2 cellular contexts compared by ENCODE assay signal in the genomic region with DNA sequence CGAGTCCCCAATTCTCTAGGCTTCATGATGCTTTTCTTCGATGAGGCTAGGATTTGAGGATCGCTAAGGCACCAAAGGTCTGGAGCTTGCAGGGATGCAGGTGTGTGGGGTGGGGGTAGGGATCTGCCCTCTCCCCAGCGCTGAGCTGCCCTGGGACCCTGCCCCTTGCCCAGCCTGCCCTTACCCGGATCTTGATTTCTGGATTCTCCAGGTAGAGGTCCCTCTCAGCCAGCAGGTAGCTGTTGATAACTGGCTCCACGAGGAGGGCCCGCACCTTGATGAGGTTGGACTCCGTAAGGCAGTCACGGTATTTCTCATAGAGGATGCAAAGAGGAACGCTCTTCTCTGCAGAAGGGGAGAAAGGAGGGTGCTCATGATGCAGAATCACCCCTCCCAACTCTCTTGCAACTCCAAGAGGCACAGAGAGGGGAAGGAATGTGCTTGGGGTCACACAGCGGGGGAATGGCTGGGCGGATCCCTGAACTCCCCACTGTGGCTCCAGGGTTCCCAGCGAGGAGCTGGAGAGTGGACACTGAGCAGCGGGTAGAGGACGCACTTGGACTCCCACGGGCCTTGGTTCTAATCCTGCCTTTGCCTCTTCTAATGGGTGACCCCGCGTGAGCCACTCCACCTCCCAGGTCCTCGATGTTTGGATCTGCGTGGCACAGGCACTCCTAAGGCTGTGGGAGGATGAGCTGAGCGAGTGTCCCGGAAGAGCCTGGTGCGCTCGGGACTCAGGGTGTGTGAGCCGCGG.
TF ChIP-seq lines count a peak whose summit lies in the region.

No MANE protein-coding gene starts in this region.

TF ChIP-seq in IMR-90, 13 proteins besides CTCF, POLR2A, EP300 and RAD21:
- no peak for TF ChIP-seq MAFK (IDR thresholded peaks at IDR 0.05; ENCODE audit: low read depth, low read length)
- TF ChIP-seq, protein P1, sequence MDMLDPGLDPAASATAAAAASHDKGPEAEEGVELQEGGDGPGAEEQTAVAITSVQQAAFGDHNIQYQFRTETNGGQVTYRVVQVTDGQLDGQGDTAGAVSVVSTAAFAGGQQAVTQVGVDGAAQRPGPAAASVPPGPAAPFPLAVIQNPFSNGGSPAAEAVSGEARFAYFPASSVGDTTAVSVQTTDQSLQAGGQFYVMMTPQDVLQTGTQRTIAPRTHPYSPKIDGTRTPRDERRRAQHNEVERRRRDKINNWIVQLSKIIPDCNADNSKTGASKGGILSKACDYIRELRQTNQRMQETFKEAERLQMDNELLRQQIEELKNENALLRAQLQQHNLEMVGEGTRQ (IDR thresholded peaks at IDR 0.05; ENCODE audit: low read depth, low read length), result no peak
- TF ChIP-seq, protein P2, sequence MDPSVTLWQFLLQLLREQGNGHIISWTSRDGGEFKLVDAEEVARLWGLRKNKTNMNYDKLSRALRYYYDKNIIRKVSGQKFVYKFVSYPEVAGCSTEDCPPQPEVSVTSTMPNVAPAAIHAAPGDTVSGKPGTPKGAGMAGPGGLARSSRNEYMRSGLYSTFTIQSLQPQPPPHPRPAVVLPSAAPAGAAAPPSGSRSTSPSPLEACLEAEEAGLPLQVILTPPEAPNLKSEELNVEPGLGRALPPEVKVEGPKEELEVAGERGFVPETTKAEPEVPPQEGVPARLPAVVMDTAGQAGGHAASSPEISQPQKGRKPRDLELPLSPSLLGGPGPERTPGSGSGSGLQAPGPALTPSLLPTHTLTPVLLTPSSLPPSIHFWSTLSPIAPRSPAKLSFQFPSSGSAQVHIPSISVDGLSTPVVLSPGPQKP (IDR thresholded peaks at IDR 0.05; ENCODE audit: borderline replicate concordance, low read depth, low read length), result no peak

TF ChIP-seq in HepG2, 621 proteins besides CTCF, POLR2A, EP300 and RAD21:
- TF ChIP-seq, protein P3, sequence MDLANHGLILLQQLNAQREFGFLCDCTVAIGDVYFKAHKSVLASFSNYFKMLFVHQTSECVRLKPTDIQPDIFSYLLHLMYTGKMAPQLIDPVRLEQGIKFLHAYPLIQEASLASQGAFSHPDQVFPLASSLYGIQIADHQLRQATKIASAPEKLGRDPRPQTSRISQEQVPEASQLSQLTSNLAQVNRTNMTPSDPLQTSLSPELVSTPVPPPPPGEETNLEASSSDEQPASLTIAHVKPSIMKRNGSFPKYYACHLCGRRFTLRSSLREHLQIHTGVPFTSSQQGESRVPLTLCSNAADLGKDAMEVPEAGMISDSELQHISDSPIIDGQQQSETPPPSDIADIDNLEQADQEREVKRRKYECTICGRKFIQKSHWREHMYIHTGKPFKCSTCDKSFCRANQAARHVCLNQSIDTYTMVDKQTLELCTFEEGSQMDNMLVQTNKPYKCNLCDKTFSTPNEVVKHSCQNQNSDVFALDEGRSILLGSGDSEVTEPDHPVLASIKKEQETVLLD (CRISPR knock-in tag; IDR thresholded peaks at IDR 0.05; ENCODE audit: low read depth), result 0 out of 2 replicates have a peak, but pooled peaks have one; percentile 0
- TF ChIP-seq NCOA1 (CRISPR knock-in tag; IDR thresholded peaks at IDR 0.05), result 0 out of 2 replicates have a peak, but pooled peaks have one; percentile 40
- TF ChIP-seq, protein P4, sequence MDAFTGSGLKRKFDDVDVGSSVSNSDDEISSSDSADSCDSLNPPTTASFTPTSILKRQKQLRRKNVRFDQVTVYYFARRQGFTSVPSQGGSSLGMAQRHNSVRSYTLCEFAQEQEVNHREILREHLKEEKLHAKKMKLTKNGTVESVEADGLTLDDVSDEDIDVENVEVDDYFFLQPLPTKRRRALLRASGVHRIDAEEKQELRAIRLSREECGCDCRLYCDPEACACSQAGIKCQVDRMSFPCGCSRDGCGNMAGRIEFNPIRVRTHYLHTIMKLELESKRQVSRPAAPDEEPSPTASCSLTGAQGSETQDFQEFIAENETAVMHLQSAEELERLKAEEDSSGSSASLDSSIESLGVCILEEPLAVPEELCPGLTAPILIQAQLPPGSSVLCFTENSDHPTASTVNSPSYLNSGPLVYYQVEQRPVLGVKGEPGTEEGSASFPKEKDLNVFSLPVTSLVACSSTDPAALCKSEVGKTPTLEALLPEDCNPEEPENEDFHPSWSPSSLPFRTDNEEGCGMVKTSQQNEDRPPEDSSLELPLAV (CRISPR knock-in tag; conservative IDR thresholded peaks at IDR 0.05; ENCODE audit: low read depth), result no peak
- TF ChIP-seq, protein P5, sequence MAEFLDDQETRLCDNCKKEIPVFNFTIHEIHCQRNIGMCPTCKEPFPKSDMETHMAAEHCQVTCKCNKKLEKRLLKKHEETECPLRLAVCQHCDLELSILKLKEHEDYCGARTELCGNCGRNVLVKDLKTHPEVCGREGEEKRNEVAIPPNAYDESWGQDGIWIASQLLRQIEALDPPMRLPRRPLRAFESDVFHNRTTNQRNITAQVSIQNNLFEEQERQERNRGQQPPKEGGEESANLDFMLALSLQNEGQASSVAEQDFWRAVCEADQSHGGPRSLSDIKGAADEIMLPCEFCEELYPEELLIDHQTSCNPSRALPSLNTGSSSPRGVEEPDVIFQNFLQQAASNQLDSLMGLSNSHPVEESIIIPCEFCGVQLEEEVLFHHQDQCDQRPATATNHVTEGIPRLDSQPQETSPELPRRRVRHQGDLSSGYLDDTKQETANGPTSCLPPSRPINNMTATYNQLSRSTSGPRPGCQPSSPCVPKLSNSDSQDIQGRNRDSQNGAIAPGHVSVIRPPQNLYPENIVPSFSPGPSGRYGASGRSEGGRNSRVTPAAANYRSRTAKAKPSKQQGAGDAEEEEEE (CRISPR knock-in tag; IDR thresholded peaks at IDR 0.05; ENCODE audit: borderline replicate concordance), result no peak
- no peak for TF ChIP-seq ZNF629 (CRISPR knock-in tag; conservative IDR thresholded peaks at IDR 0.05)
- no peak for TF ChIP-seq HOXA3 (CRISPR knock-in tag; IDR thresholded peaks at IDR 0.05)
- TF ChIP-seq, protein P6, sequence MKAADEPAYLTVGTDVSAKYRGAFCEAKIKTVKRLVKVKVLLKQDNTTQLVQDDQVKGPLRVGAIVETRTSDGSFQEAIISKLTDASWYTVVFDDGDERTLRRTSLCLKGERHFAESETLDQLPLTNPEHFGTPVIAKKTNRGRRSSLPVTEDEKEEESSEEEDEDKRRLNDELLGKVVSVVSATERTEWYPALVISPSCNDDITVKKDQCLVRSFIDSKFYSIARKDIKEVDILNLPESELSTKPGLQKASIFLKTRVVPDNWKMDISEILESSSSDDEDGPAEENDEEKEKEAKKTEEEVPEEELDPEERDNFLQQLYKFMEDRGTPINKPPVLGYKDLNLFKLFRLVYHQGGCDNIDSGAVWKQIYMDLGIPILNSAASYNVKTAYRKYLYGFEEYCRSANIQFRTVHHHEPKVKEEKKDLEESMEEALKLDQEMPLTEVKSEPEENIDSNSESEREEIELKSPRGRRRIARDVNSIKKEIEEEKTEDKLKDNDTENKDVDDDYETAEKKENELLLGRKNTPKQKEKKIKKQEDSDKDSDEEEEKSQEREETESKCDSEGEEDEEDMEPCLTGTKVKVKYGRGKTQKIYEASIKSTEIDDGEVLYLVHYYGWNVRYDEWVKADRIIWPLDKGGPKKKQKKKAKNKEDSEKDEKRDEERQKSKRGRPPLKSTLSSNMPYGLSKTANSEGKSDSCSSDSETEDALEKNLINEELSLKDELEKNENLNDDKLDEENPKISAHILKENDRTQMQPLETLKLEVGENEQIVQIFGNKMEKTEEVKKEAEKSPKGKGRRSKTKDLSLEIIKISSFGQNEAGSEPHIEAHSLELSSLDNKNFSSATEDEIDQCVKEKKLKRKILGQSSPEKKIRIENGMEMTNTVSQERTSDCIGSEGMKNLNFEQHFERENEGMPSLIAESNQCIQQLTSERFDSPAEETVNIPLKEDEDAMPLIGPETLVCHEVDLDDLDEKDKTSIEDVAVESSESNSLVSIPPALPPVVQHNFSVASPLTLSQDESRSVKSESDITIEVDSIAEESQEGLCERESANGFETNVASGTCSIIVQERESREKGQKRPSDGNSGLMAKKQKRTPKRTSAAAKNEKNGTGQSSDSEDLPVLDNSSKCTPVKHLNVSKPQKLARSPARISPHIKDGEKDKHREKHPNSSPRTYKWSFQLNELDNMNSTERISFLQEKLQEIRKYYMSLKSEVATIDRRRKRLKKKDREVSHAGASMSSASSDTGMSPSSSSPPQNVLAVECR (CRISPR knock-in tag; IDR thresholded peaks at IDR 0.05; ENCODE audit: borderline replicate concordance), result 0 out of 2 replicates have a peak, but pooled peaks have one; percentile 14
- peak; percentile 96 for TF ChIP-seq ZNF768 (CRISPR knock-in tag; IDR thresholded peaks at IDR 0.05)
- TF ChIP-seq, protein P7, sequence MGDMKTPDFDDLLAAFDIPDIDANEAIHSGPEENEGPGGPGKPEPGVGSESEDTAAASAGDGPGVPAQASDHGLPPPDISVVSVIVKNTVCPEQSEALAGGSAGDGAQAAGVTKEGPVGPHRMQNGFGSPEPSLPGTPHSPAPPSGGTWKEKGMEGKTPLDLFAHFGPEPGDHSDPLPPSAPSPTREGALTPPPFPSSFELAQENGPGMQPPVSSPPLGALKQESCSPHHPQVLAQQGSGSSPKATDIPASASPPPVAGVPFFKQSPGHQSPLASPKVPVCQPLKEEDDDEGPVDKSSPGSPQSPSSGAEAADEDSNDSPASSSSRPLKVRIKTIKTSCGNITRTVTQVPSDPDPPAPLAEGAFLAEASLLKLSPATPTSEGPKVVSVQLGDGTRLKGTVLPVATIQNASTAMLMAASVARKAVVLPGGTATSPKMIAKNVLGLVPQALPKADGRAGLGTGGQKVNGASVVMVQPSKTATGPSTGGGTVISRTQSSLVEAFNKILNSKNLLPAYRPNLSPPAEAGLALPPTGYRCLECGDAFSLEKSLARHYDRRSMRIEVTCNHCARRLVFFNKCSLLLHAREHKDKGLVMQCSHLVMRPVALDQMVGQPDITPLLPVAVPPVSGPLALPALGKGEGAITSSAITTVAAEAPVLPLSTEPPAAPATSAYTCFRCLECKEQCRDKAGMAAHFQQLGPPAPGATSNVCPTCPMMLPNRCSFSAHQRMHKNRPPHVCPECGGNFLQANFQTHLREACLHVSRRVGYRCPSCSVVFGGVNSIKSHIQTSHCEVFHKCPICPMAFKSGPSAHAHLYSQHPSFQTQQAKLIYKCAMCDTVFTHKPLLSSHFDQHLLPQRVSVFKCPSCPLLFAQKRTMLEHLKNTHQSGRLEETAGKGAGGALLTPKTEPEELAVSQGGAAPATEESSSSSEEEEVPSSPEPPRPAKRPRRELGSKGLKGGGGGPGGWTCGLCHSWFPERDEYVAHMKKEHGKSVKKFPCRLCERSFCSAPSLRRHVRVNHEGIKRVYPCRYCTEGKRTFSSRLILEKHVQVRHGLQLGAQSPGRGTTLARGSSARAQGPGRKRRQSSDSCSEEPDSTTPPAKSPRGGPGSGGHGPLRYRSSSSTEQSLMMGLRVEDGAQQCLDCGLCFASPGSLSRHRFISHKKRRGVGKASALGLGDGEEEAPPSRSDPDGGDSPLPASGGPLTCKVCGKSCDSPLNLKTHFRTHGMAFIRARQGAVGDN (CRISPR knock-in tag; IDR thresholded peaks at IDR 0.05), result peak; percentile 8; the same call in 1 of the 2 replicates
